Comparison of ENCODE assay signal across 8 cellular contexts in genomic region chr2:60555066-60555793, GRCh38. TPM values are rescaled to one million over a fixed set of nuclear protein-coding genes. Genes with fewer than 3 reads are reported as not detected.
DNase-seq lines count a peak whose midpoint lies in the region; ATAC-seq and TF ChIP-seq lines count a peak whose summit lies in the region.

No MANE protein-coding gene starts in this region.

- ATAC-seq in GM18511 (IDR thresholded peaks at IDR 0.05; ENCODE audit: unreplicated experiment) = peak; percentile 45
- ATAC-seq in HG02973 (IDR thresholded peaks at IDR 0.05; ENCODE audit: unreplicated experiment) = peak; percentile 40
- ATAC-seq in thoracic aorta (ENCODE audit: insufficient number of reproducible peaks, low FRiP score, low read depth) = no peak

- H3K27ac ChIP-seq in effector memory CD4-positive, alpha-beta T cell (ENCODE audit: insufficient read depth, low read length, poor library complexity, severe bottlenecking) = no peak overlapping the region
- H3K27ac ChIP-seq in thoracic aorta = no peak overlapping the region

- no peaks in the 10 kb centered on the region for H3K9me3 ChIP-seq in effector memory CD4-positive, alpha-beta T cell (ENCODE audit: control insufficient read depth, low read length)
- H3K9me3 ChIP-seq in mucosa of stomach (ENCODE audit: control insufficient read depth, low read length) (no peaks in the 10 kb centered on the region), thoracic aorta (no peaks in the 10 kb centered on the region)

- no peak for TF ChIP-seq CTCF in thoracic aorta (IDR thresholded peaks at IDR 0.05)

- no peaks in the 10 kb centered on the region for H3K36me3 ChIP-seq in effector memory CD4-positive, alpha-beta T cell (ENCODE audit: control insufficient read depth, insufficient read depth, low read length)
- no peaks in the 10 kb centered on the region for H3K36me3 ChIP-seq in mucosa of stomach (ENCODE audit: control insufficient read depth, insufficient read depth, low read length)
- no peaks in the 10 kb centered on the region for H3K36me3 ChIP-seq in thoracic aorta

- peak overlapping the region; percentile 62 for H3K9ac ChIP-seq in mucosa of stomach (ENCODE audit: low read length)

- H3K4me3 ChIP-seq in effector memory CD4-positive, alpha-beta T cell (ENCODE audit: insufficient read depth, low read depth, low read length, poor library complexity, severe bottlenecking) = peak overlapping the region; percentile 78
- H3K4me3 ChIP-seq in mucosa of stomach (ENCODE audit: low read length) (peak overlapping the region; percentile 23), thoracic aorta (peak overlapping the region; percentile 93)

- peaks cover 61% of the 10 kb centered on the region for H3K27me3 ChIP-seq in effector memory CD4-positive, alpha-beta T cell (replicated peaks; ENCODE audit: control insufficient read depth, insufficient read depth, low read length, poor library complexity, severe bottlenecking)
- H3K27me3 ChIP-seq in mucosa of stomach (ENCODE audit: control insufficient read depth, insufficient read depth, low read length) = peaks cover 34% of the 10 kb centered on the region
- peaks cover 8% of the 10 kb centered on the region for H3K27me3 ChIP-seq in thoracic aorta (replicated peaks; ENCODE audit: insufficient read depth)

- H3K4me1 ChIP-seq in effector memory CD4-positive, alpha-beta T cell (ENCODE audit: control insufficient read depth, insufficient read depth, low read length, poor library complexity, severe bottlenecking) = peaks cover 38% of the 10 kb centered on the region
- peaks cover 7% of the 10 kb centered on the region for H3K4me1 ChIP-seq in mucosa of stomach (ENCODE audit: control insufficient read depth, insufficient read depth, low read length)
- peaks cover 50 to 53% of the 10 kb centered on the region in 2 donors for H3K4me1 ChIP-seq in thoracic aorta (ENCODE audit: control insufficient read depth in 1 of 2, low read depth in 2 of 2)

- DNase-seq in AG20443 (ENCODE audit: low spot score) = peak; percentile 53
- DNase-seq in NCI-H2227 treated with DMSO at 0.1 percent for 48 hours (lab: John Stamatoyannopoulos, UW) = peak; percentile 62
- peak; percentile 42 to 45 for DNase-seq in activated CD4-positive, alpha-beta T cell treated with anti-CD3 and anti-CD28 coated beads for 4 hours
- peak in 2 of 3 donors; percentile 27 to 32 for DNase-seq in effector memory CD4-positive, alpha-beta T cell
- DNase-seq in thoracic aorta (ENCODE audit: low spot score) = no peak

RNA-seq across cellular contexts. Expression of gene BCL11A, which starts 1.8 kb away (rescaled TPM):
- total RNA-seq in thoracic aorta = under 1 TPM; 0.41 to 0.99 TPM

Comparison
In these comparisons a context has a peak if more than half of its experiments do, and no peak if none do; other contexts are left out.
1. H3K4me3 ChIP-seq: peak in every context shown above with its lines; median percentile 93 in thoracic aorta; 78 in effector memory CD4-positive, alpha-beta T cell; 23 in mucosa of stomach.